10 cellular contexts compared by ENCODE assay signal in genomic region chr22:17726561-17727243, GRCh38. TPM values are rescaled to one million over a fixed set of nuclear protein-coding genes. Genes with fewer than 3 reads are reported as not detected.
DNase-seq lines count a peak whose midpoint lies in the region; ATAC-seq, FAIRE-seq and TF ChIP-seq lines count a peak whose summit lies in the region.
"Had no signal": no experiment of that assay in that cellular context is flagged by ENCODE, and none has a peak within 500 bp of the region (broad histone marks: within the 10 kb centered on the region; RNA-seq: fewer than 3 reads in every experiment).

No MANE protein-coding gene starts in this region.

- in situ Hi-C loops in KBM-7 (cut with MboI; ENCODE audit: low pct_unique_long_range_greater_than_20kb, low sequenced_read_pairs) = no loop called here

- TF ChIP-seq CTCF in AG09319 (IDR thresholded peaks at IDR 0.05; ENCODE audit: low read depth, low read length) = no peak

- DNase-seq in AG09319 (ENCODE audit: extremely low read depth, low read depth) (peak; percentile 14), KBM-7 (peak; percentile 61), amniotic stem cell (lab: John Stamatoyannopoulos, UW) (peak; percentile 45), left lobe of liver (ENCODE audit: low spot score) (no peak), NCI-H446 treated with DMSO at 0.1 percent for 48 hours (lab: John Stamatoyannopoulos, UW) (no peak), GM19239 (ENCODE audit: insufficient read length, low spot score) (no peak), DMS53 (lab: John Stamatoyannopoulos, UW) (no peak)
- DNase-seq: DMS79, NCI-H774 had no signal

- no peak for FAIRE-seq in GM19239 (lab: Jason Lieb, UNC)

- ATAC-seq in left lobe of liver = peak; percentile 40
- ATAC-seq in HG03095 (IDR thresholded peaks at IDR 0.05; ENCODE audit: unreplicated experiment) = no peak

RNA-seq across cellular contexts. Expression of gene BID, which starts 47.6 kb away (rescaled TPM):
- 30.9 TPM for total RNA-seq in left lobe of liver

Comparison
In these comparisons a context has a peak if more than half of its experiments do, and no peak if none do; other contexts are left out.
1. DNase-seq: peak in AG09319 (single experiment), KBM-7 (single experiment) and amniotic stem cell (single experiment); none in left lobe of liver (single experiment), NCI-H446 treated with DMSO at 0.1 percent for 48 hours (single experiment), GM19239 (single experiment) and DMS53 (single experiment).